ENCODE assay signal across 8 cellular contexts in genomic region chr12:124992874-124993567, GRCh38. TPM values are rescaled to one million over a fixed set of nuclear protein-coding genes. Genes with fewer than 3 reads are reported as not detected.
A peak's percentile ranks its signal among the peaks of the same experiment; 100 is the strongest.
DNase-seq lines count a peak whose midpoint lies in the region; ATAC-seq, FAIRE-seq and TF ChIP-seq lines count a peak whose summit lies in the region.

No MANE protein-coding gene starts in this region.

- H3K36me3 Mint-ChIP-seq in activated naive CD4-positive, alpha-beta T cell treated with anti-CD3 and anti-CD28 coated beads, Interleukin-2, amount 50 U/mL, for 72 hours: peaks cover 20 to 24% of the 10 kb centered on the region in 2 donors

- no peaks in the 10 kb centered on the region for H3K36me3 ChIP-seq in iPS DF 6.9 (ENCODE audit: control insufficient read depth, insufficient read depth, low read length)
- no peaks in the 10 kb centered on the region for H3K36me3 ChIP-seq in small intestine (ENCODE audit: control insufficient read depth in 2 of 2, insufficient read depth in 2 of 2, low read length in 2 of 2)

- H3K9me3 Mint-ChIP-seq in activated naive CD4-positive, alpha-beta T cell treated with anti-CD3 and anti-CD28 coated beads, Interleukin-2, amount 50 U/mL, for 72 hours: no peaks in the 10 kb centered on the region

- H3K27ac Mint-ChIP-seq in activated naive CD4-positive, alpha-beta T cell treated with anti-CD3 and anti-CD28 coated beads, Interleukin-2, amount 50 U/mL, for 72 hours: peak overlapping the region; percentile 74 to 92

- H3K4me3 ChIP-seq in iPS DF 6.9 (ENCODE audit: low read length): peak overlapping the region; percentile 85; the same call in 1 of the 2 replicates
- H3K4me3 ChIP-seq in small intestine (ENCODE audit: low read depth in 1 of 2, low read length in 2 of 2): peak overlapping the region; percentile 84 to 93

- H3K4me1 ChIP-seq in iPS DF 6.9 (ENCODE audit: control insufficient read depth, insufficient read depth, low read length): peaks cover 1% of the 10 kb centered on the region; the same call in 1 of the 2 replicates
- H3K4me1 ChIP-seq in small intestine (ENCODE audit: control insufficient read depth in 2 of 2, insufficient read depth in 1 of 2, low read depth in 1 of 2, low read length in 1 of 2): no peaks in the 10 kb centered on the region

- H3K9me3 ChIP-seq in iPS DF 6.9 (ENCODE audit: control insufficient read depth, insufficient read depth, low read length) (no peaks in the 10 kb centered on the region), small intestine (ENCODE audit: control insufficient read depth, low read depth) (no peaks in the 10 kb centered on the region)

- FAIRE-seq in H54 (lab: Jason Lieb, UNC) (no peak), small intestine (lab: Jason Lieb, UNC) (no peak)

- peak; percentile 13 for ATAC-seq in SK-N-SH treated with all-trans-retinoic acid at 6 μM for 48 hours
- ATAC-seq in activated naive CD4-positive, alpha-beta T cell treated with anti-CD3 and anti-CD28 coated beads, Interleukin-2, amount 50 U/mL, for 72 hours: peak; percentile 61 to 65

- H3K27ac ChIP-seq in iPS DF 6.9 (ENCODE audit: low read length): no peak overlapping the region
- peak overlapping the region; percentile 56 to 64 for H3K27ac ChIP-seq in small intestine (ENCODE audit: low read depth in 1 of 2, low read length in 1 of 2)

- H3K27me3 ChIP-seq in iPS DF 6.9 (ENCODE audit: control insufficient read depth, insufficient read depth, low read length) (no peaks in the 10 kb centered on the region), small intestine (ENCODE audit: control insufficient read depth in 2 of 2, insufficient read depth in 2 of 2, low read length in 2 of 2) (no peaks in the 10 kb centered on the region)

- no CpG with 5 or more reads among the region's 23 CpGs for WGBS in iPS DF 6.9 (ENCODE audit: insufficient coverage, insufficient read length)
- WGBS in small intestine, 3 donors: 0 to 1% (median 1%) methylated on average over 23 of the region's 23 CpGs

- DNase-seq in DMS153 treated with DMSO at 0.1 percent for 48 hours (lab: John Stamatoyannopoulos, UW; ENCODE audit: unreplicated experiment) (peak; percentile 92), H54 (ENCODE audit: insufficient read length, low spot score) (peak; percentile 71), NCI-H1105 (lab: John Stamatoyannopoulos, UW) (peak; percentile 95), iPS DF 6.9 (ENCODE audit: low read depth, low spot score) (peak; percentile 90), small intestine (peak; percentile 91), NCI-H1694 (lab: John Stamatoyannopoulos, UW) (no peak)
- peak; percentile 82 to 83 for DNase-seq in activated naive CD4-positive, alpha-beta T cell treated with anti-CD3 and anti-CD28 coated beads, Interleukin-2, amount 50 U/mL, for 72 hours (ENCODE audit: low spot score in 2 of 2)

- no peak for TF ChIP-seq POLR2A in H54 (IDR thresholded peaks at IDR 0.05; ENCODE audit: low read depth, low read length)

TF ChIP-seq in SK-N-SH treated with all-trans-retinoic acid at 6 μM for 48 hours, 23 proteins besides CTCF, POLR2A, EP300 and RAD21:
- TF ChIP-seq TCF4 (CRISPR knock-in tag; IDR thresholded peaks at IDR 0.05; ENCODE audit: borderline replicate concordance) (no peak), ESRRG (CRISPR knock-in tag; IDR thresholded peaks at IDR 0.05) (no peak), CSDC2 (CRISPR knock-in tag; IDR thresholded peaks at IDR 0.05) (no peak), ZNF8 (CRISPR knock-in tag; IDR thresholded peaks at IDR 0.05) (no peak), TOX (CRISPR knock-in tag; IDR thresholded peaks at IDR 0.05; ENCODE audit: borderline replicate concordance) (no peak), ZFP3 (CRISPR knock-in tag; IDR thresholded peaks at IDR 0.05) (no peak), CSRNP3 (CRISPR knock-in tag; IDR thresholded peaks at IDR 0.05) (no peak), ZC3H10 (CRISPR knock-in tag; IDR thresholded peaks at IDR 0.05) (no peak), ZNF70 (CRISPR knock-in tag; IDR thresholded peaks at IDR 0.05) (no peak), OSR1 (CRISPR knock-in tag; IDR thresholded peaks at IDR 0.05) (no peak), POU6F1 (CRISPR knock-in tag; IDR thresholded peaks at IDR 0.05; ENCODE audit: borderline replicate concordance, low read depth) (no peak), ISL1 (CRISPR knock-in tag; IDR thresholded peaks at IDR 0.05) (no peak), BACH2 (CRISPR knock-in tag; IDR thresholded peaks at IDR 0.05; ENCODE audit: borderline replicate concordance) (no peak), TSHZ2 (CRISPR knock-in tag; IDR thresholded peaks at IDR 0.05) (no peak), ZFP30 (CRISPR knock-in tag; IDR thresholded peaks at IDR 0.05) (no peak)

RNA-seq across cellular contexts. Expression of gene BRI3BP, which starts 0.4 kb away (rescaled TPM):
- 10 to 100 TPM in 1 of 2 donors, 1 to 10 TPM in 1; 9.2 to 28.0 TPM for total RNA-seq in activated naive CD4-positive, alpha-beta T cell treated with anti-CD3 and anti-CD28 coated beads, Interleukin-2, amount 50 U/mL, for 72 hours
- polyA plus RNA-seq in small intestine: 10 to 100 TPM in 1 of 3 donors, 1 to 10 TPM in 2; 7.0 to 28.4 (median 9.6) TPM

RNA-seq across cellular contexts. Expression of gene DHX37, which starts 4.1 kb away (rescaled TPM):
- total RNA-seq in activated naive CD4-positive, alpha-beta T cell treated with anti-CD3 and anti-CD28 coated beads, Interleukin-2, amount 50 U/mL, for 72 hours: 10 to 100 TPM; 30.3 to 35.6 TPM
- 10 to 100 TPM in 1 of 3 donors, 1 to 10 TPM in 2; 6.3 to 13.1 (median 8.6) TPM for polyA plus RNA-seq in small intestine
